Comparison of ENCODE assay signal across 21 cellular contexts in genomic region chr17:75828741-75829140, GRCh38. TPM values are rescaled to one million over a fixed set of nuclear protein-coding genes. Genes with fewer than 3 reads are reported as not detected.
DNase-seq lines count a peak whose midpoint lies in the region; ATAC-seq and TF ChIP-seq lines count a peak whose summit lies in the region.
"Had no signal": no experiment of that assay in that cellular context is flagged by ENCODE, and none has a peak within 500 bp of the region (broad histone marks: within the 10 kb centered on the region; RNA-seq: fewer than 3 reads in every experiment).

No MANE protein-coding gene starts in this region.

- no peaks in the 10 kb centered on the region for H3F3A ChIP-seq in PC-3 (ENCODE audit: low read length, unreplicated experiment)

- no peak overlapping the region for H2BK120ac ChIP-seq in mesendoderm (ENCODE audit: low read depth, low read length)

- no peaks in the 10 kb centered on the region for H3K27me3 Mint-ChIP-seq in activated CD4-positive, alpha-beta T cell treated with anti-CD3 and anti-CD28 coated beads, Interleukin-2, amount 10 ng/mL, durations not matched to agents 7 days and 5 days
- H3K27me3 Mint-ChIP-seq in activated CD4-positive, alpha-beta memory T cell treated with anti-CD3 and anti-CD28 coated beads for 36 hours: no peaks in the 10 kb centered on the region
- H3K27me3 Mint-ChIP-seq: naive thymus-derived CD8-positive, alpha-beta T cell had no signal

- no peak overlapping the region for H3K18ac ChIP-seq in mesendoderm (ENCODE audit: low read length)

- H3K79me2 ChIP-seq in mesendoderm (ENCODE audit: control insufficient read depth, insufficient read depth, low read length): no peaks in the 10 kb centered on the region
- H3K79me2 ChIP-seq in PC-3 (ENCODE audit: low read length): no peaks in the 10 kb centered on the region

- peak overlapping the region in 5 of 11 experiments; percentile 21 to 71 (median 67); a peak in 3 of 22 replicates for H3K27ac ChIP-seq in BLaER1 treated with 17β-estradiol and CSF1 and Interleukin-3, amounts not matched to agents 10 nM and 100 nM
- H3K27ac ChIP-seq in mesendoderm (ENCODE audit: low read depth, low read length) (no peak overlapping the region), PC-3 (ENCODE audit: low read length) (no peak overlapping the region)

- peak overlapping the region; percentile 5 for H3K27ac Mint-ChIP-seq in activated CD4-positive, alpha-beta T cell treated with anti-CD3 and anti-CD28 coated beads, Interleukin-2, amount 10 ng/mL, durations not matched to agents 7 days and 5 days
- H3K27ac Mint-ChIP-seq in activated CD4-positive, alpha-beta memory T cell treated with anti-CD3 and anti-CD28 coated beads for 36 hours: peak overlapping the region; percentile 23

- BruUV-seq in PC-3 (replicated peaks; lab: Mats Ljungman, UMichigan): no TSS peak

- no peak overlapping the region for H3K23ac ChIP-seq in mesendoderm (ENCODE audit: low read length)

- POLR2A ChIA-PET in activated CD4-positive, alpha-beta T cell treated with anti-CD3 and anti-CD28 coated beads, Interleukin-2, amount 10 ng/mL, durations not matched to agents 7 days and 5 days (lab: Charles Lee): interaction anchor here (0.5 kb wide), 1 partner anchor 140 kb away, joined by 3 read pairs; no protein-coding TSS in a partner anchor
- POLR2A ChIA-PET in activated CD4-positive, alpha-beta memory T cell treated with anti-CD3 and anti-CD28 coated beads for 36 hours (lab: Charles Lee): interaction anchor here (0.7 to 1.3 kb wide), 2 partner anchors 52 to 63 kb away, joined by 3 read pairs; no protein-coding TSS in a partner anchor
- POLR2A ChIA-PET in PC-3 (lab: Charles Lee; ENCODE audit: unreplicated experiment): no interaction called here

- peaks cover 52 to 96% (median 66%) of the 10 kb centered on the region in 11 experiments for H3K36me3 ChIP-seq in BLaER1 treated with 17β-estradiol and CSF1 and Interleukin-3, amounts not matched to agents 10 nM and 100 nM
- H3K36me3 ChIP-seq in mesendoderm (ENCODE audit: control insufficient read depth, insufficient read depth, low read length): no peaks in the 10 kb centered on the region
- H3K36me3 ChIP-seq in PC-3 (ENCODE audit: low read depth, low read length): 0 out of 2 replicates have a peak, but pooled peaks cover 7% of the 10 kb centered on the region

- H2BK5ac ChIP-seq in mesendoderm (ENCODE audit: low read length): no peak overlapping the region

- peak overlapping the region in 9 of 11 experiments; percentile 57 to 88 (median 78); a peak in 10 of 22 replicates for H3K4me2 ChIP-seq in BLaER1 treated with 17β-estradiol and CSF1 and Interleukin-3, amounts not matched to agents 10 nM and 100 nM
- H3K4me2 ChIP-seq in mesendoderm (ENCODE audit: low read length) (no peak overlapping the region), PC-3 (ENCODE audit: low read length) (no peak overlapping the region)

- intact Hi-C loops in activated CD4-positive, alpha-beta memory T cell treated with anti-CD3 and anti-CD28 coated beads for 36 hours (cut with micrococcal nuclease): no loop called here
- intact Hi-C loops in PC-3 (cut with micrococcal nuclease): no loop called here

- CTCF ChIA-PET in activated CD4-positive, alpha-beta T cell treated with anti-CD3 and anti-CD28 coated beads, Interleukin-2, amount 10 ng/mL, durations not matched to agents 7 days and 5 days (lab: Charles Lee): interaction anchor here (0.7 kb wide), 1 partner anchor 11 kb away, joined by 3 read pairs; no protein-coding TSS in a partner anchor
- CTCF ChIA-PET in activated CD4-positive, alpha-beta memory T cell treated with anti-CD3 and anti-CD28 coated beads for 36 hours (lab: Charles Lee): interaction anchor here (0.9 to 4.7 kb wide), 10 partner anchors 10 to 79 kb away, joined by 3 to 61 read pairs (median 12); partner anchors contain the start of genes GALK1 and UNK
- CTCF ChIA-PET in PC-3 (lab: Charles Lee): interaction anchor here (0.9 kb wide), 1 partner anchor 20 kb away, joined by 3 read pairs; no protein-coding TSS in a partner anchor

- peak overlapping the region; percentile 89 for H3K56ac ChIP-seq in mesendoderm (ENCODE audit: low read length)

- TF ChIP-seq CTCF in PC-3 (conservative IDR thresholded peaks at IDR 0.05; ENCODE audit: low read depth, low read length): no peak

- no peak overlapping the region for H4K5ac ChIP-seq in mesendoderm (ENCODE audit: low read length)

- H2AK5ac ChIP-seq in mesendoderm (ENCODE audit: low read length): no peak overlapping the region

- H3K9me3 Mint-ChIP-seq in activated CD4-positive, alpha-beta T cell treated with anti-CD3 and anti-CD28 coated beads, Interleukin-2, amount 10 ng/mL, durations not matched to agents 7 days and 5 days: no peaks in the 10 kb centered on the region
- H3K9me3 Mint-ChIP-seq in activated CD4-positive, alpha-beta memory T cell treated with anti-CD3 and anti-CD28 coated beads for 36 hours: no peaks in the 10 kb centered on the region
- H3K9me3 Mint-ChIP-seq: naive thymus-derived CD8-positive, alpha-beta T cell had no signal

- no peak overlapping the region for H3K4me3 ChIP-seq in BLaER1 treated with 17β-estradiol and CSF1 and Interleukin-3, amounts not matched to agents 10 nM and 100 nM
- H3K4me3 ChIP-seq in mesendoderm (ENCODE audit: low read length) (no peak overlapping the region), PC-3 (ENCODE audit: low read length) (no peak overlapping the region)

- no peaks in the 10 kb centered on the region for H3K27me3 ChIP-seq in BLaER1 treated with 17β-estradiol and CSF1 and Interleukin-3, amounts not matched to agents 10 nM and 100 nM
- H3K27me3 ChIP-seq in mesendoderm (ENCODE audit: insufficient read depth, low read length, poor library complexity) (no peaks in the 10 kb centered on the region), PC-3 (ENCODE audit: low read length) (no peaks in the 10 kb centered on the region)
- H3K27me3 ChIP-seq: upper lobe of left lung had no signal

- no peak overlapping the region for H4K8ac ChIP-seq in mesendoderm (ENCODE audit: low read depth, low read length)

- peaks cover 58 to 77% (median 71%) of the 10 kb centered on the region in 10 experiments for H3K4me1 ChIP-seq in BLaER1 treated with 17β-estradiol and CSF1 and Interleukin-3, amounts not matched to agents 10 nM and 100 nM
- H3K4me1 ChIP-seq in mesendoderm (ENCODE audit: control insufficient read depth, low read depth, low read length): peaks cover 8% of the 10 kb centered on the region
- peaks cover 9% of the 10 kb centered on the region for H3K4me1 ChIP-seq in PC-3 (ENCODE audit: insufficient read depth, low read length)

- H3K4me1 Mint-ChIP-seq in activated CD4-positive, alpha-beta T cell treated with anti-CD3 and anti-CD28 coated beads, Interleukin-2, amount 10 ng/mL, durations not matched to agents 7 days and 5 days: peaks cover 36% of the 10 kb centered on the region
- H3K4me1 Mint-ChIP-seq in activated CD4-positive, alpha-beta memory T cell treated with anti-CD3 and anti-CD28 coated beads for 36 hours (ENCODE audit: low read depth): peaks cover 25% of the 10 kb centered on the region

- H2BK15ac ChIP-seq in mesendoderm (replicated peaks; ENCODE audit: low read depth): no peak overlapping the region

- peak overlapping the region in 5 of 11 experiments; percentile 24 to 74 (median 68); a peak in 5 of 22 replicates for H3K9ac ChIP-seq in BLaER1 treated with 17β-estradiol and CSF1 and Interleukin-3, amounts not matched to agents 10 nM and 100 nM
- H3K9ac ChIP-seq in mesendoderm (ENCODE audit: low read length) (no peak overlapping the region), PC-3 (ENCODE audit: low read length) (no peak overlapping the region)

- no peaks in the 10 kb centered on the region for H3K9me2 ChIP-seq in PC-3 (replicated peaks; ENCODE audit: low read length)
- H3K9me2 ChIP-seq: SK-N-SH had no signal

- no peak overlapping the region for H3K4me3 Mint-ChIP-seq in activated CD4-positive, alpha-beta T cell treated with anti-CD3 and anti-CD28 coated beads, Interleukin-2, amount 10 ng/mL, durations not matched to agents 7 days and 5 days
- no peak overlapping the region for H3K4me3 Mint-ChIP-seq in activated CD4-positive, alpha-beta memory T cell treated with anti-CD3 and anti-CD28 coated beads for 36 hours

- ATAC-seq in PC-3 (no peak), GM19452 (IDR thresholded peaks at IDR 0.05; ENCODE audit: unreplicated experiment) (no peak)

- H3K36me3 Mint-ChIP-seq in activated CD4-positive, alpha-beta T cell treated with anti-CD3 and anti-CD28 coated beads, Interleukin-2, amount 10 ng/mL, durations not matched to agents 7 days and 5 days (ENCODE audit: low read depth): peaks cover 31% of the 10 kb centered on the region
- H3K36me3 Mint-ChIP-seq in activated CD4-positive, alpha-beta memory T cell treated with anti-CD3 and anti-CD28 coated beads for 36 hours: peaks cover 17% of the 10 kb centered on the region

- H3K9me3 ChIP-seq in BLaER1 treated with 17β-estradiol and CSF1 and Interleukin-3, amounts not matched to agents 10 nM and 100 nM (replicated peaks in 1 of 11): no peaks in the 10 kb centered on the region
- H3K9me3 ChIP-seq in PC-3 (ENCODE audit: low read length): no peaks in the 10 kb centered on the region
- H3K9me3 ChIP-seq: SK-N-SH, upper lobe of left lung had no signal

- H3K4ac ChIP-seq in mesendoderm (ENCODE audit: low read depth, low read length): no peak overlapping the region

- no peaks in the 10 kb centered on the region for H3K79me1 ChIP-seq in mesendoderm (ENCODE audit: low read length)

- no CpG with 5 or more reads among the region's 19 CpGs for whole genome bisulfite sequencing in mesendoderm (ENCODE audit: extremely low coverage, insufficient coverage, low lambda C conversion rate)

- H2AFZ ChIP-seq in PC-3 (ENCODE audit: low read length): no peak overlapping the region

- H4K20me1 ChIP-seq in BLaER1 treated with 17β-estradiol and CSF1 and Interleukin-3, amounts not matched to agents 10 nM and 100 nM: peaks cover 9 to 97% (median 39%) of the 10 kb centered on the region in 11 experiments; a peak in 19 of 22 replicates
- no peaks in the 10 kb centered on the region for H4K20me1 ChIP-seq in PC-3 (ENCODE audit: low read length)

- DNase-seq in activated CD4-positive, alpha-beta T cell treated with anti-CD3 and anti-CD28 coated beads, Interleukin-2, amount 10 ng/mL, durations not matched to agents 7 days and 5 days: no peak
- DNase-seq in activated CD4-positive, alpha-beta T cell treated with anti-CD3 and anti-CD28 coated beads for 48 hours: no peak
- no peak for DNase-seq in activated CD4-positive, alpha-beta memory T cell treated with anti-CD3 and anti-CD28 coated beads for 36 hours
- DNase-seq in mesendoderm: no peak
- no peak for DNase-seq in PC-3
- no peak for DNase-seq in T-helper 9 cell
- DNase-seq: activated T-cell treated with anti-CD3 and anti-CD28 coated beads for 4 hours; cerebellar nuclear complex; COR-L47; DND-41; Karpas-422; NCI-H1694; NCI-H69; SK-N-SH; stimulated activated CD8-positive, alpha-beta memory T cell treated with anti-CD3 and anti-CD28 coated beads, Interleukin-4, amount 100 ng/mL, for 48 hours; T-helper 2 cell; upper lobe of left lung had no signal

RNA-seq across cellular contexts. Expression of gene UNC13D, which starts 15.5 kb away (rescaled TPM):
- total RNA-seq in activated CD4-positive, alpha-beta T cell treated with anti-CD3 and anti-CD28 coated beads, Interleukin-2, amount 10 ng/mL, durations not matched to agents 7 days and 5 days: 100 to 1,000 TPM; 161 to 182 TPM
- total RNA-seq in activated CD4-positive, alpha-beta memory T cell treated with anti-CD3 and anti-CD28 coated beads for 36 hours: 100 to 1,000 TPM; 135 to 139 TPM
- polyA plus RNA-seq in mesendoderm (2013, experiment 1 of 2): 2.1 TPM
- polyA plus RNA-seq in mesendoderm (2013, experiment 2 of 2): 2.4 TPM
- 43.9 and 53.8 TPM in 2 replicates for total RNA-seq in PC-3 (2014; rRNA removed)
- total RNA-seq: RPMI7951 had no signal

RNA-seq across cellular contexts. Expression of gene WBP2, which starts 26.4 kb away (rescaled TPM):
- total RNA-seq in activated CD4-positive, alpha-beta T cell treated with anti-CD3 and anti-CD28 coated beads, Interleukin-2, amount 10 ng/mL, durations not matched to agents 7 days and 5 days: 10 to 100 TPM; 76.8 to 83.5 TPM
- total RNA-seq in activated CD4-positive, alpha-beta memory T cell treated with anti-CD3 and anti-CD28 coated beads for 36 hours: 10 to 100 TPM; 79.1 to 80.6 TPM
- polyA plus RNA-seq in mesendoderm (2013, experiment 1 of 2): 70.2 TPM
- 71.9 TPM for polyA plus RNA-seq in mesendoderm (2013, experiment 2 of 2)
- total RNA-seq in PC-3 (2014; rRNA removed): 49.7 and 51.8 TPM in 2 replicates

RNA-seq across cellular contexts. Expression of gene UNK, which starts 44.1 kb away (rescaled TPM):
- total RNA-seq in activated CD4-positive, alpha-beta T cell treated with anti-CD3 and anti-CD28 coated beads, Interleukin-2, amount 10 ng/mL, durations not matched to agents 7 days and 5 days: 10 to 100 TPM; 27.1 to 28.7 TPM
- 10 to 100 TPM; 21.8 to 24.7 TPM for total RNA-seq in activated CD4-positive, alpha-beta memory T cell treated with anti-CD3 and anti-CD28 coated beads for 36 hours
- 26.1 TPM for polyA plus RNA-seq in mesendoderm (2013, experiment 1 of 2)
- 24.3 TPM for polyA plus RNA-seq in mesendoderm (2013, experiment 2 of 2)
- 21.8 and 22.9 TPM in 2 replicates for total RNA-seq in PC-3 (2014; rRNA removed)

RNA-seq across cellular contexts. Expression of gene TRIM47, which starts 49.6 kb away (rescaled TPM):
- 10 to 100 TPM; 33.9 to 43.4 TPM for total RNA-seq in activated CD4-positive, alpha-beta T cell treated with anti-CD3 and anti-CD28 coated beads, Interleukin-2, amount 10 ng/mL, durations not matched to agents 7 days and 5 days
- total RNA-seq in activated CD4-positive, alpha-beta memory T cell treated with anti-CD3 and anti-CD28 coated beads for 36 hours: 10 to 100 TPM; 18.5 to 19.5 TPM
- polyA plus RNA-seq in mesendoderm (2013, experiment 1 of 2): 1.5 TPM
- 2.1 TPM for polyA plus RNA-seq in mesendoderm (2013, experiment 2 of 2)
- 73.7 and 109 TPM in 2 replicates for total RNA-seq in PC-3 (2014; rRNA removed)

Comparison
In these comparisons a context has a peak if more than half of its experiments do, and no peak if none do; other contexts are left out.
1. H3K4me2 ChIP-seq: peak in BLaER1 treated with 17β-estradiol and CSF1 and Interleukin-3, amounts not matched to agents 10 nM and 100 nM (9 of 11); none in mesendoderm (single experiment) and PC-3 (single experiment).